In genomic region chr17:1940810-1941185, GRCh38 we compare ENCODE assay signal across 19 cellular contexts.
"Had no signal": no experiment of that assay in that cellular context is flagged by ENCODE, and none has a peak within 500 bp of the region (broad histone marks: within the 10 kb centered on the region; RNA-seq: fewer than 3 reads in every experiment).

No MANE protein-coding gene starts in this region.

- H3K36me3 ChIP-seq: gastroesophageal sphincter, neutrophil, vagina had no signal

- H3K9me3 ChIP-seq: gastroesophageal sphincter, mucosa of descending colon, neutrophil, tibial nerve, vagina had no signal

- ATAC-seq: activated CD8-positive, alpha-beta T cell treated with anti-CD3 and anti-CD28 coated beads for 36 hours; activated T-helper 17 cell treated with anti-CD3 and anti-CD28 coated beads, Interleukin-2, amount 50 U/mL, for 72 hours; esophagus mucosa; gastroesophageal sphincter; stimulated activated naive CD8-positive, alpha-beta T cell treated with anti-CD3 and anti-CD28 coated beads, Interleukin-15, Interleukin-2, amounts not matched to agents 100 U/mL and 50 U/mL, for 24 hours had no signal

- H3K36me3 Mint-ChIP-seq: memory B cell; naive thymus-derived CD4-positive, alpha-beta T cell had no signal

- H3K9me3 Mint-ChIP-seq: activated CD4-positive, alpha-beta T cell treated with anti-CD3 and anti-CD28 coated beads, Interleukin-2, amount 10 ng/mL, durations not matched to agents 24 days and 14 days; activated CD8-positive, alpha-beta T cell treated with anti-CD3 and anti-CD28 coated beads for 36 hours; activated T-helper 17 cell treated with anti-CD3 and anti-CD28 coated beads, Interleukin-2, amount 50 U/mL, for 72 hours; memory B cell had no signal

- H3K4me3 Mint-ChIP-seq: activated CD4-positive, alpha-beta T cell treated with anti-CD3 and anti-CD28 coated beads, Interleukin-2, amount 10 ng/mL, durations not matched to agents 24 days and 14 days; activated CD8-positive, alpha-beta T cell treated with anti-CD3 and anti-CD28 coated beads for 36 hours; activated T-helper 17 cell treated with anti-CD3 and anti-CD28 coated beads, Interleukin-2, amount 50 U/mL, for 72 hours; memory B cell; naive thymus-derived CD4-positive, alpha-beta T cell had no signal

- H3K27ac Mint-ChIP-seq: activated CD4-positive, alpha-beta T cell treated with anti-CD3 and anti-CD28 coated beads, Interleukin-2, amount 10 ng/mL, durations not matched to agents 24 days and 14 days; activated CD8-positive, alpha-beta T cell treated with anti-CD3 and anti-CD28 coated beads for 36 hours; activated T-helper 17 cell treated with anti-CD3 and anti-CD28 coated beads, Interleukin-2, amount 50 U/mL, for 72 hours; memory B cell; naive thymus-derived CD4-positive, alpha-beta T cell had no signal

- H3K27ac ChIP-seq: gastroesophageal sphincter, neutrophil, tibial nerve had no signal

- H3K27me3 Mint-ChIP-seq: activated CD8-positive, alpha-beta T cell treated with anti-CD3 and anti-CD28 coated beads for 36 hours; activated T-helper 17 cell treated with anti-CD3 and anti-CD28 coated beads, Interleukin-2, amount 50 U/mL, for 72 hours; naive thymus-derived CD4-positive, alpha-beta T cell had no signal

- H3K27me3 ChIP-seq: tibial nerve, vagina had no signal

- H3K4me3 ChIP-seq: gastroesophageal sphincter, mucosa of descending colon, tibial nerve, vagina had no signal

- H3K4me1 Mint-ChIP-seq: activated CD4-positive, alpha-beta T cell treated with anti-CD3 and anti-CD28 coated beads, Interleukin-2, amount 10 ng/mL, durations not matched to agents 24 days and 14 days; activated T-helper 17 cell treated with anti-CD3 and anti-CD28 coated beads, Interleukin-2, amount 50 U/mL, for 72 hours; memory B cell had no signal

- DNase-seq: activated CD4-positive, alpha-beta T cell treated with anti-CD3 and anti-CD28 coated beads, Interleukin-2, amount 10 ng/mL, durations not matched to agents 24 days and 14 days; activated CD4-positive, CD25-positive, alpha-beta regulatory T cell; activated CD8-positive, alpha-beta T cell treated with anti-CD3 and anti-CD28 coated beads for 36 hours; activated naive CD4-positive, alpha-beta T cell; activated T-cell treated with anti-CD3 and anti-CD28 coated beads, Interleukin-2, amount 50 U/mL, for 1 hour; effector CD8-positive, alpha-beta T cell; mucosa of descending colon; naive thymus-derived CD4-positive, alpha-beta T cell; stimulated activated CD4-positive, alpha-beta T cell treated with anti-CD3 and anti-CD28 coated beads, Interleukin-2, amount 100 ng/mL, for 24 hours; stimulated activated naive CD8-positive, alpha-beta T cell treated with anti-CD3 and anti-CD28 coated beads, Interleukin-15, Interleukin-2, amounts not matched to agents 100 U/mL and 50 U/mL, for 24 hours; substantia nigra; T-helper 2 cell had no signal
